In genomic region chr12:44015333-44015941, GRCh38 we compare ENCODE assay signal across 9 cellular contexts.
DNase-seq lines count a peak whose midpoint lies in the region; ATAC-seq and FAIRE-seq lines count a peak whose summit lies in the region.
"Had no signal": no experiment of that assay in that cellular context is flagged by ENCODE, and none has a peak within 500 bp of the region (broad histone marks: within the 10 kb centered on the region; RNA-seq: fewer than 3 reads in every experiment).

No MANE protein-coding gene starts in this region.

- H3K4me3 ChIP-seq in Jurkat, Clone E6-1 (ENCODE audit: low read length), result no peak overlapping the region

- ATAC-seq in GM21825 (IDR thresholded peaks at IDR 0.05; ENCODE audit: unreplicated experiment) (peak; percentile 67), naive B cell (ENCODE audit: low read depth in 2 of 2) (peak in 1 of 2 donors; percentile 40)
- no peak for ATAC-seq in activated naive CD8-positive, alpha-beta T cell treated with anti-CD3 and anti-CD28 coated beads, Interleukin-2, amount 50 U/mL, for 24 hours

- DNase-seq in SIG-M5 treated with dmso at 0.1 percent for 504 hours (lab: John Stamatoyannopoulos, UW; ENCODE audit: unreplicated experiment), result peak; percentile 63
- no peak for DNase-seq in SIG-M5 (lab: John Stamatoyannopoulos, UW)
- DNase-seq in Jurkat, Clone E6-1 (ENCODE audit: low read depth, low spot score), result peak; percentile 51
- peak; percentile 78 for DNase-seq in OCI-M1 (lab: John Stamatoyannopoulos, UW)
- peak; percentile 14 for DNase-seq in naive B cell
- no peak for DNase-seq in activated naive CD8-positive, alpha-beta T cell treated with anti-CD3 and anti-CD28 coated beads, Interleukin-2, amount 50 U/mL, for 24 hours

- H3K9me3 Mint-ChIP-seq in naive B cell, result no peaks in the 10 kb centered on the region
- H3K9me3 Mint-ChIP-seq in activated naive CD8-positive, alpha-beta T cell treated with anti-CD3 and anti-CD28 coated beads, Interleukin-2, amount 50 U/mL, for 24 hours, result no peaks in the 10 kb centered on the region
- H3K9me3 Mint-ChIP-seq: dendritic cell treated with granulocyte-macrophage colony-stimulating factor and Interleukin-4, amounts not matched to agents 40 ng/mL and 50 ng/mL, for 4 days had no signal

- H3K4me1 Mint-ChIP-seq in naive B cell, result no peaks in the 10 kb centered on the region
- H3K4me1 Mint-ChIP-seq in activated naive CD8-positive, alpha-beta T cell treated with anti-CD3 and anti-CD28 coated beads, Interleukin-2, amount 50 U/mL, for 24 hours, result no peaks in the 10 kb centered on the region

- no peak overlapping the region for H3K4me3 Mint-ChIP-seq in naive B cell
- no peak overlapping the region for H3K4me3 Mint-ChIP-seq in activated naive CD8-positive, alpha-beta T cell treated with anti-CD3 and anti-CD28 coated beads, Interleukin-2, amount 50 U/mL, for 24 hours
- H3K4me3 Mint-ChIP-seq: dendritic cell treated with granulocyte-macrophage colony-stimulating factor and Interleukin-4, amounts not matched to agents 40 ng/mL and 50 ng/mL, for 4 days had no signal

- H3K36me3 Mint-ChIP-seq in naive B cell, result peaks cover 1 to 7% of the 10 kb centered on the region in 2 donors
- H3K36me3 Mint-ChIP-seq in activated naive CD8-positive, alpha-beta T cell treated with anti-CD3 and anti-CD28 coated beads, Interleukin-2, amount 50 U/mL, for 24 hours (ENCODE audit: low read depth), result no peaks in the 10 kb centered on the region

- H3K27me3 Mint-ChIP-seq in naive B cell, result no peaks in the 10 kb centered on the region
- peaks cover 2% of the 10 kb centered on the region for H3K27me3 Mint-ChIP-seq in activated naive CD8-positive, alpha-beta T cell treated with anti-CD3 and anti-CD28 coated beads, Interleukin-2, amount 50 U/mL, for 24 hours

- FAIRE-seq in endometrium (lab: Jason Lieb, UNC), result peak; percentile 86

- H3K27ac Mint-ChIP-seq in naive B cell, result no peak overlapping the region
- H3K27ac Mint-ChIP-seq in activated naive CD8-positive, alpha-beta T cell treated with anti-CD3 and anti-CD28 coated beads, Interleukin-2, amount 50 U/mL, for 24 hours, result no peak overlapping the region
- H3K27ac Mint-ChIP-seq: dendritic cell treated with granulocyte-macrophage colony-stimulating factor and Interleukin-4, amounts not matched to agents 40 ng/mL and 50 ng/mL, for 4 days had no signal

Comparison
In these comparisons a context has a peak if more than half of its experiments do, and no peak if none do; other contexts are left out.
1. DNase-seq: peak in SIG-M5 treated with dmso at 0.1 percent for 504 hours (single experiment), Jurkat, Clone E6-1 (single experiment), OCI-M1 (single experiment) and naive B cell (single experiment); none in SIG-M5 (single experiment) and activated naive CD8-positive, alpha-beta T cell treated with anti-CD3 and anti-CD28 coated beads, Interleukin-2, amount 50 U/mL, for 24 hours (single experiment).